1 cellular context compared by ENCODE assay signal in genomic region chr15:34657469-34658127, GRCh38.
A peak's percentile ranks its signal among the peaks of the same experiment; 100 is the strongest.
TF ChIP-seq lines count a peak whose summit lies in the region.

No MANE protein-coding gene starts in this region.

TF ChIP-seq in K562, 482 proteins besides CTCF, POLR2A, EP300 and RAD21 (continued from another document and continues in another):
- no peak for TF ChIP-seq ZNF318 (IDR thresholded peaks at IDR 0.05; ENCODE audit: borderline replicate concordance in 1 of 2, low read depth in 1 of 2)
- TF ChIP-seq TCF7L2 (IDR thresholded peaks at IDR 0.05; ENCODE audit: low read depth, low read length), result no peak
- TF ChIP-seq PHF20 (IDR thresholded peaks at IDR 0.05; ENCODE audit: partially characterized antibody), result no peak
- TF ChIP-seq MCM3 (IDR thresholded peaks at IDR 0.05), result no peak
- no peak for TF ChIP-seq NCOA6 (IDR thresholded peaks at IDR 0.05)
- TF ChIP-seq RFX7 (CRISPR knock-in tag; IDR thresholded peaks at IDR 0.05), result no peak
- TF ChIP-seq HLTF (IDR thresholded peaks at IDR 0.05), result 0 out of 2 replicates have a peak, but pooled peaks have one; percentile 14
- no peak for TF ChIP-seq ZNF41 (CRISPR knock-in tag; conservative IDR thresholded peaks at IDR 0.05)
- no peak for TF ChIP-seq ZBTB1 (CRISPR knock-in tag; IDR thresholded peaks at IDR 0.05; ENCODE audit: borderline replicate concordance, low read depth)
- TF ChIP-seq POLR2G (IDR thresholded peaks at IDR 0.05; ENCODE audit: low read depth, low read length), result no peak
- no peak for TF ChIP-seq NFE2L1 (tag; IDR thresholded peaks at IDR 0.05; ENCODE audit: borderline replicate concordance, low read depth)
- TF ChIP-seq MAFF (IDR thresholded peaks at IDR 0.05; ENCODE audit: low read length), result peak; percentile 32; the same call in 1 of the 2 replicates
- no peak for TF ChIP-seq ZC3H8 (IDR thresholded peaks at IDR 0.05)
- no peak; the same call in 1 of the 2 replicates for TF ChIP-seq JUND (IDR thresholded peaks at IDR 0.05; ENCODE audit: borderline replicate concordance, low read depth, low read length)
- TF ChIP-seq JUND (tag; IDR thresholded peaks at IDR 0.05; ENCODE audit: borderline replicate concordance, low read depth, low read length), result peak; percentile 47; the same call in 1 of the 3 replicates
- no peak for TF ChIP-seq VEZF1 (CRISPR knock-in tag; IDR thresholded peaks at IDR 0.05)
- TF ChIP-seq ZNF274 (IDR thresholded peaks at IDR 0.05; ENCODE audit: borderline replicate concordance, low read depth, low read length), result no peak
- TF ChIP-seq ZFP36 (IDR thresholded peaks at IDR 0.05; ENCODE audit: low read depth, low read length, partially characterized antibody), result peak; percentile 5
- TF ChIP-seq CBX8 (IDR thresholded peaks at IDR 0.05; ENCODE audit: borderline replicate concordance, extremely low read depth, low read depth, low read length, poor library complexity, severe bottlenecking), result no peak
- peak; percentile 92 for TF ChIP-seq ARID1B (IDR thresholded peaks at IDR 0.05)
- no peak; the same call in 1 of the 2 replicates for TF ChIP-seq GATAD2A (IDR thresholded peaks at IDR 0.05)
- TF ChIP-seq PRDM10 (IDR thresholded peaks at IDR 0.05; ENCODE audit: partially characterized antibody), result no peak
- TF ChIP-seq SMARCC2 (IDR thresholded peaks at IDR 0.05; ENCODE audit: low read depth), result peak; percentile 22; the same call in 1 of the 2 replicates
- peak; percentile 61; the same call in 1 of the 2 replicates for TF ChIP-seq STAT5A (IDR thresholded peaks at IDR 0.05; ENCODE audit: borderline replicate concordance, low read length)
- no peak for TF ChIP-seq ID3 (CRISPR knock-in tag; IDR thresholded peaks at IDR 0.05)
- no peak for TF ChIP-seq ID3 (tag; IDR thresholded peaks at IDR 0.05)
- no peak for TF ChIP-seq TFAM (CRISPR knock-in tag; conservative IDR thresholded peaks at IDR 0.05)
- TF ChIP-seq RFX1 (IDR thresholded peaks at IDR 0.05), result no peak
- TF ChIP-seq HMBOX1 (IDR thresholded peaks at IDR 0.05), result peak; percentile 95
- no peak for TF ChIP-seq ILF3 (IDR thresholded peaks at IDR 0.05; ENCODE audit: borderline replicate concordance)
- peak; percentile 61 for TF ChIP-seq SOX6 (IDR thresholded peaks at IDR 0.05)
- no peak for TF ChIP-seq HSF4 (CRISPR knock-in tag; IDR thresholded peaks at IDR 0.05; ENCODE audit: borderline replicate concordance)
- no peak for TF ChIP-seq IRF9 (tag; IDR thresholded peaks at IDR 0.05)
- TF ChIP-seq ZNF280A (IDR thresholded peaks at IDR 0.05; ENCODE audit: low read depth, partially characterized antibody), result no peak
- TF ChIP-seq SIX5 (IDR thresholded peaks at IDR 0.05; ENCODE audit: borderline replicate concordance in 1 of 2, insufficient read depth in 1 of 2, low read depth in 1 of 2, low read length in 2 of 2), result no peak
- no peak for TF ChIP-seq ETS1 (conservative IDR thresholded peaks at IDR 0.05; ENCODE audit: control insufficient read depth, low read depth, low read length)
